In genomic region chr10:71437537-71438058, GRCh38 we compare ENCODE assay signal across 16 cellular contexts.
"Had no signal": no experiment of that assay in that cellular context is flagged by ENCODE, and none has a peak within 500 bp of the region (broad histone marks: within the 10 kb centered on the region; RNA-seq: fewer than 3 reads in every experiment).

No MANE protein-coding gene starts in this region.

- H3K27me3 ChIP-seq: cardiac muscle cell, esophagus squamous epithelium, tibial nerve, vagina had no signal

- DNase-seq: activated naive CD4-positive, alpha-beta T cell treated with anti-CD3 and anti-CD28 coated beads, Interleukin-2, amount 50 U/mL, for 16 hours; esophagus squamous epithelium; foreskin keratinocyte; left cardiac atrium; midbrain; retina; small intestine; stimulated activated CD4-positive, alpha-beta T cell treated with anti-CD3 and anti-CD28 coated beads, Interleukin-4, amount 100 ng/mL, for 4 hours; stimulated activated CD8-positive, alpha-beta memory T cell treated with anti-CD3 and anti-CD28 coated beads, Interleukin-4, amount 100 ng/mL, for 48 hours; stimulated activated naive CD4-positive, alpha-beta T cell treated with Interleukin-2 at 50 U/mL for 16 hours; substantia nigra had no signal

- H3K27ac ChIP-seq: cardiac muscle cell, esophagus squamous epithelium, foreskin keratinocyte, parathyroid adenoma, vagina had no signal

- H3K9ac ChIP-seq: parathyroid adenoma had no signal

- H3K36me3 ChIP-seq: cardiac muscle cell, esophagus squamous epithelium, tibial nerve, vagina had no signal

- H3K4me3 ChIP-seq: cardiac muscle cell, esophagus squamous epithelium, lung, tibial nerve, vagina had no signal

- H3K4me1 ChIP-seq: foreskin keratinocyte, parathyroid adenoma had no signal

- H3K9me3 ChIP-seq: esophagus squamous epithelium, tibial nerve, vagina had no signal
